17 cellular contexts compared by ENCODE assay signal in the genomic region with DNA sequence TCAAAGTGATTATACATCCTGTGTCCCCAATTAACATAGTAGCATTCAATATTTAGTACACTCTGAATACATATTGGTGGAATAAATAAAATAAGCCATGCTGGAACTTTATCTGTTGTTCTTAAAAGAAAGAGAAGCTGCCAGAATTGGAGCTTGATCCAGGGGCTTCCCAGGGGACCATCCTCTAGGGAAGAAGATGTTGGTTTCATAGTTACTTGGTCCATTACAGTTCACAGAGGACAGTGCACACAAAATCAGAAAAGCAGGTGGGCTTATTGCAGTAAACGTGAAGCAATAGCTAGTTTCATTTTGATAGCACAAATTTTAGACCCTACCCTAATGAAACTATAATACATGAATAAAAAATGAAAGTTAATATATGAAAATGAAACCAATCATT.
DNase-seq lines count a peak whose midpoint lies in the region; ATAC-seq, FAIRE-seq and TF ChIP-seq lines count a peak whose summit lies in the region.
"Had no signal": no experiment of that assay in that cellular context is flagged by ENCODE, and none has a peak within 500 bp of the region (broad histone marks: within the 10 kb centered on the region; RNA-seq: fewer than 3 reads in every experiment).

No MANE protein-coding gene starts in this region.

- WGBS in spleen, 5 donors: 33 to 51% (median 40%) methylated on average over 1 of the region's 1 CpG
- 48 to 72% methylated on average over 1 of the region's 1 CpG for WGBS in testis, 2 donors

- H3K4me3 ChIP-seq in spleen: no peak overlapping the region
- H3K4me3 ChIP-seq in testis: no peak overlapping the region
- H3K4me3 ChIP-seq: stomach had no signal

- H3K27ac ChIP-seq in foreskin keratinocyte (peak overlapping the region; percentile 30), spleen (peak overlapping the region in 7 of 8 donors; percentile 3 to 90 (median 89)), testis (no peak overlapping the region)

- DNase-seq in GM12892 (ENCODE audit: insufficient read length): no peak
- peak; percentile 58 for DNase-seq in NCI-H2171 treated with DMSO at 0.1 percent for 48 hours (lab: John Stamatoyannopoulos, UW)
- DNase-seq in foreskin keratinocyte: no peak
- DNase-seq in spleen: no peak
- DNase-seq in activated CD4-positive, CD25-positive, alpha-beta regulatory T cell (lab: John Stamatoyannopoulos, UW): no peak
- no peak for DNase-seq in central memory CD4-positive, alpha-beta T cell
- no peak for DNase-seq in testis
- no peak for DNase-seq in activated CD8-positive, alpha-beta memory T cell treated with anti-CD3 and anti-CD28 coated beads, Interleukin-2, amount 50 U/mL, for 4 hours
- DNase-seq: activated CD4-positive, alpha-beta T cell treated with anti-CD3 and anti-CD28 coated beads for 4 hours; activated naive CD8-positive, alpha-beta T cell treated with anti-CD3 and anti-CD28 coated beads, Interleukin-2, amount 10 ng/mL, durations not matched to agents 7 days and 5 days; CD4-positive, alpha-beta T cell; foreskin melanocyte; KBM-7; NCI-H526 treated with DMSO at 0.1 percent for 48 hours; small intestine; stomach had no signal

- no peaks in the 10 kb centered on the region for H3K27me3 ChIP-seq in foreskin keratinocyte
- H3K27me3 ChIP-seq in spleen (replicated peaks in 1 of 7): no peaks in the 10 kb centered on the region
- H3K27me3 ChIP-seq in testis: no peaks in the 10 kb centered on the region
- H3K27me3 ChIP-seq: stomach had no signal

- no peak for TF ChIP-seq POLR2A in GM12892 (IDR thresholded peaks at IDR 0.05; ENCODE audit: low read depth, low read length)
- no peak for TF ChIP-seq POLR2A in spleen (IDR thresholded peaks at IDR 0.05)
- TF ChIP-seq POLR2A in testis (IDR thresholded peaks at IDR 0.05): no peak

- FAIRE-seq in GM12892 (lab: Jason Lieb, UNC): peak; percentile 81
- FAIRE-seq: endometrium, small intestine had no signal

- H3K36me3 ChIP-seq in spleen (no peaks in the 10 kb centered on the region), testis (ENCODE audit: low read depth, missing control alignments) (no peaks in the 10 kb centered on the region)
- H3K36me3 ChIP-seq: stomach had no signal

- TF ChIP-seq CTCF in foreskin keratinocyte (conservative IDR thresholded peaks at IDR 0.05) (no peak), spleen (IDR thresholded peaks at IDR 0.05 in 8 of 11, conservative IDR thresholded peaks at IDR 0.05 in 3 of 11) (no peak), testis (IDR thresholded peaks at IDR 0.05) (no peak)

- no peak for ATAC-seq in foreskin keratinocyte

- H3K4me1 ChIP-seq in foreskin keratinocyte (peaks cover 25% of the 10 kb centered on the region), spleen (peaks cover 34 to 92% (median 74%) of the 10 kb centered on the region in 6 donors), testis (peaks cover 6% of the 10 kb centered on the region)

- intact Hi-C loops in spleen (cut with DNase I; ENCODE audit: low total_unique reads): no loop called here
- intact Hi-C loops in testis (cut with DNase I; ENCODE audit: low total_unique reads): no loop called here

- H3K9me3 ChIP-seq in spleen (no peaks in the 10 kb centered on the region), testis (no peaks in the 10 kb centered on the region)
- H3K9me3 ChIP-seq: stomach had no signal

Comparison
In these comparisons a context has a peak if more than half of its experiments do, and no peak if none do; other contexts are left out.
1. H3K27ac ChIP-seq: peak in foreskin keratinocyte (single experiment) and spleen (7 of 8); none in testis (0 of 2).